ENCODE assay signal across 25 cellular contexts in the genomic region with DNA sequence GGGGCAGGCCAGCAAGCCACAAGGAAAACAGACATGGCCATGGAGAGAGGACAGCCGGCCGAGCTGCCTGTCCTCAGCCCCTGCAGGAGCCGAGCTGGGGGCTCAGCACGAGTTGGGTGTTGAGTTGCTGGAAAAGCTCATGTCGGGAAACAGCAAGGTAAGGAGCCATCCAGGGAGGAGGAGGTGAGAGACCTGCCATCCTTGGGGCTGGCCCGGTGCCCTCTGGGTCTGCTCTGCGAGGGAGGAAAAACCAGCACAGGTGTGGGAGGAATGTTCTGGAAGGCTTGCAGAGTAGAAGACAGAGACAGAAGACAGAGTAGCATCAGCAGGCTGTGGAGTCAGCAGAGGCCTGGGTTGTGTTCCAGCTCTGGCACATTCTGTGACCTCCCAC.
"Had no signal": no experiment of that assay in that cellular context is flagged by ENCODE, and none has a peak within 500 bp of the region (broad histone marks: within the 10 kb centered on the region; RNA-seq: fewer than 3 reads in every experiment).

No MANE protein-coding gene starts in this region.

- H3K4me1 ChIP-seq: esophagus squamous epithelium, gastroesophageal sphincter, left ventricle myocardium inferior, pancreas, right lobe of liver, stomach, transverse colon had no signal

- DNase-seq: effector memory CD8-positive, alpha-beta T cell; esophagus squamous epithelium; foreskin fibroblast; glutamatergic neuron; islet precursor cell; left ventricle myocardium inferior; mammary epithelial cell; naive thymus-derived CD8-positive, alpha-beta T cell; nucleus accumbens; pancreas; right lobe of liver; stimulated activated CD4-positive, alpha-beta T cell treated with anti-CD3 and anti-CD28 coated beads, Interleukin-15, amount 100 ng/mL, for 24 hours; stimulated activated CD4-positive, alpha-beta T cell treated with anti-CD3 and anti-CD28 coated beads, Interleukin-1b, Interleukin-23, amount 100 ng/mL, for 48 hours; stimulated activated CD4-positive, alpha-beta T cell treated with anti-CD3 and anti-CD28 coated beads, Interleukin-4, amount 100 ng/mL, for 4 hours; stimulated activated naive B cell treated with anti-CD40 and anti-IgM and Interleukin-4, amounts not matched to agents 10 μg/mL and 1 μg/mL and 100 μg/mL, for 72 hours; stomach; transverse colon had no signal

- H3K36me3 ChIP-seq: esophagus squamous epithelium, gastroesophageal sphincter, left ventricle myocardium inferior, pancreas, right lobe of liver, stomach, thoracic aorta, transverse colon had no signal

- H3K27ac Mint-ChIP-seq: dendritic cell treated with granulocyte-macrophage colony-stimulating factor and Interleukin-4, amounts not matched to agents 40 ng/mL and 50 ng/mL, for 4 days; effector memory CD8-positive, alpha-beta T cell; progenitor cell of endocrine pancreas; stimulated activated naive B cell treated with anti-CD40 and anti-IgM and Interleukin-4, amounts not matched to agents 10 μg/mL and 1 μg/mL and 100 μg/mL, for 72 hours had no signal

- ATAC-seq: effector memory CD8-positive, alpha-beta T cell; gastroesophageal sphincter; left cardiac atrium; naive thymus-derived CD8-positive, alpha-beta T cell; pancreas; stimulated activated naive B cell treated with anti-CD40 and anti-IgM and Interleukin-4, amounts not matched to agents 10 μg/mL and 1 μg/mL and 100 μg/mL, for 72 hours had no signal

- H3K4me3 ChIP-seq: esophagus squamous epithelium, gastroesophageal sphincter, left ventricle myocardium inferior, pancreas, right lobe of liver, stomach, thoracic aorta, transverse colon had no signal

- H3K4me3 Mint-ChIP-seq: central memory CD8-positive, alpha-beta T cell; dendritic cell treated with granulocyte-macrophage colony-stimulating factor and Interleukin-4, amounts not matched to agents 40 ng/mL and 50 ng/mL, for 4 days; effector memory CD8-positive, alpha-beta T cell; naive thymus-derived CD8-positive, alpha-beta T cell; neural crest cell; stimulated activated naive B cell treated with anti-CD40 and anti-IgM and Interleukin-4, amounts not matched to agents 10 μg/mL and 1 μg/mL and 100 μg/mL, for 72 hours had no signal

- H3K9me3 ChIP-seq: esophagus squamous epithelium, left ventricle myocardium inferior, pancreas, right lobe of liver, stomach, thoracic aorta, transverse colon had no signal

- H3K36me3 Mint-ChIP-seq: naive thymus-derived CD8-positive, alpha-beta T cell; stimulated activated naive B cell treated with anti-CD40 and anti-IgM and Interleukin-4, amounts not matched to agents 10 μg/mL and 1 μg/mL and 100 μg/mL, for 72 hours had no signal

- H3K27ac ChIP-seq: epithelial cell of prostate, esophagus squamous epithelium, gastroesophageal sphincter, left ventricle myocardium inferior, pancreas, right lobe of liver, stomach, thoracic aorta, transverse colon had no signal

- H3K4me1 Mint-ChIP-seq: central memory CD8-positive, alpha-beta T cell; neural crest cell; stimulated activated naive B cell treated with anti-CD40 and anti-IgM and Interleukin-4, amounts not matched to agents 10 μg/mL and 1 μg/mL and 100 μg/mL, for 72 hours had no signal

- H3K27me3 ChIP-seq: right lobe of liver had no signal

- H3K9me3 Mint-ChIP-seq: central memory CD8-positive, alpha-beta T cell; dendritic cell treated with granulocyte-macrophage colony-stimulating factor and Interleukin-4, amounts not matched to agents 40 ng/mL and 50 ng/mL, for 4 days; effector memory CD8-positive, alpha-beta T cell; naive thymus-derived CD8-positive, alpha-beta T cell; neural crest cell; stimulated activated naive B cell treated with anti-CD40 and anti-IgM and Interleukin-4, amounts not matched to agents 10 μg/mL and 1 μg/mL and 100 μg/mL, for 72 hours had no signal
